16 cellular contexts compared by ENCODE assay signal in the genomic region with DNA sequence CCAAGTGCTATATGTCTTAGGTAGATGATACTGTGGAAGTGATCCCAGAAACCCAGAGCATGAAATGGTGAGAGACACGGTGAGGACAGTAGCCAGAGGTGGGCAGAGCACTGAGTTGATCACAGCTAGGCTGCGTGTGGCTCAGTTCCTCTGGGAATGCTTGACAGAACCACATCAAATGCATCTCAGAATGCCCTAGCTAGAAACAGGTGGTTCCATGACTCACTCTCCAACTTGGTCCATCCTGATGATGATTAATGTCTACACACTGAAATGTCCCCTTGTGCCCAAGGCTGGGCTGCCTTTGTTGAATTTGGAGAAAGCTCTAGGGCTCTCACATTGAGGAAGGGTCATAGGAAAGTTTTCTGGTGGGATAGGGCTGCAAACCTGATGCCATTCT.
A peak's percentile ranks its signal among the peaks of the same experiment; 100 is the strongest.
DNase-seq lines count a peak whose midpoint lies in the region; ATAC-seq and TF ChIP-seq lines count a peak whose summit lies in the region.
"Had no signal": no experiment of that assay in that cellular context is flagged by ENCODE, and none has a peak within 500 bp of the region (broad histone marks: within the 10 kb centered on the region; RNA-seq: fewer than 3 reads in every experiment).

No MANE protein-coding gene starts in this region.

- no peak overlapping the region for H3K4me3 Mint-ChIP-seq in CD4-positive, alpha-beta T cell
- H3K4me3 Mint-ChIP-seq: CD4-positive, CD25-positive, alpha-beta regulatory T cell; GM23338; HFFc6; IgD-negative memory B cell had no signal

- H3K4me3 ChIP-seq in SJCRH30 (no peak overlapping the region), PC-3 (ENCODE audit: low read length) (no peak overlapping the region)
- H3K4me3 ChIP-seq: GM23338 had no signal

- no peak overlapping the region for H3K27ac Mint-ChIP-seq in CD4-positive, alpha-beta T cell
- H3K27ac Mint-ChIP-seq: CD4-positive, CD25-positive, alpha-beta regulatory T cell; GM23338; HFFc6; IgD-negative memory B cell had no signal

- ATAC-seq in CD4-positive, alpha-beta T cell (ENCODE audit: poor library complexity) = no peak
- ATAC-seq in GM21360 (IDR thresholded peaks at IDR 0.05; ENCODE audit: unreplicated experiment) = no peak
- no peak for ATAC-seq in left colon
- ATAC-seq in PC-3 = no peak
- ATAC-seq: GM23338, HepG2 had no signal

- H3K36me3 ChIP-seq in SJCRH30 = no peaks in the 10 kb centered on the region
- H3K36me3 ChIP-seq in PC-3 (ENCODE audit: low read depth, low read length) = no peaks in the 10 kb centered on the region
- H3K36me3 ChIP-seq: BE2C had no signal

- no peaks in the 10 kb centered on the region for H3F3A ChIP-seq in PC-3 (ENCODE audit: low read length, unreplicated experiment)

- no peaks in the 10 kb centered on the region for H3K36me3 Mint-ChIP-seq in CD4-positive, alpha-beta T cell (ENCODE audit: low read depth)
- H3K36me3 Mint-ChIP-seq: CD4-positive, CD25-positive, alpha-beta regulatory T cell; IgD-negative memory B cell had no signal

- no peak overlapping the region for H3K9ac ChIP-seq in PC-3 (ENCODE audit: low read length)

- no peaks in the 10 kb centered on the region for H3K79me2 ChIP-seq in PC-3 (ENCODE audit: low read length)

- H3K27me3 Mint-ChIP-seq in CD4-positive, alpha-beta T cell = peaks cover 8% of the 10 kb centered on the region
- H3K27me3 Mint-ChIP-seq: CD4-positive, CD25-positive, alpha-beta regulatory T cell had no signal

- H3K27ac ChIP-seq in SJCRH30 (no peak overlapping the region), PC-3 (ENCODE audit: low read length) (no peak overlapping the region)
- H3K27ac ChIP-seq in CD4-positive, alpha-beta T cell (ENCODE audit: low read depth, low read length) = no peak overlapping the region

- no peaks in the 10 kb centered on the region for H3K4me1 Mint-ChIP-seq in CD4-positive, alpha-beta T cell (ENCODE audit: low read depth)
- H3K4me1 Mint-ChIP-seq: CD4-positive, CD25-positive, alpha-beta regulatory T cell; GM23338 had no signal

- no peak for TF ChIP-seq CTCF in CD4-positive, alpha-beta T cell (IDR thresholded peaks at IDR 0.05)
- no peak for TF ChIP-seq CTCF in PC-3 (conservative IDR thresholded peaks at IDR 0.05; ENCODE audit: low read depth, low read length)

- intact Hi-C loops in CD4-positive, alpha-beta T cell (cut with DNase I, micrococcal nuclease) = no loop called here
- intact Hi-C loops in left colon (cut with DNase I, micrococcal nuclease) (no loop called here), PC-3 (cut with micrococcal nuclease) (no loop called here)

- H3K4me1 ChIP-seq in SJCRH30 (peaks cover 17% of the 10 kb centered on the region), PC-3 (ENCODE audit: insufficient read depth, low read length) (no peaks in the 10 kb centered on the region)
- H3K4me1 ChIP-seq: BE2C had no signal

- no peaks in the 10 kb centered on the region; the same call in 1 of the 2 replicates for H3K9me3 ChIP-seq in SJCRH30 (replicated peaks)
- H3K9me3 ChIP-seq in CD4-positive, alpha-beta T cell (ENCODE audit: control insufficient read depth, low read length) = no peaks in the 10 kb centered on the region
- H3K9me3 ChIP-seq in PC-3 (ENCODE audit: low read length) = no peaks in the 10 kb centered on the region
- H3K9me3 ChIP-seq: BE2C, Caco-2 had no signal

- H3K27me3 ChIP-seq in SJCRH30 (peaks cover 6% of the 10 kb centered on the region), PC-3 (ENCODE audit: low read length) (no peaks in the 10 kb centered on the region)
- no peaks in the 10 kb centered on the region for H3K27me3 ChIP-seq in CD4-positive, alpha-beta T cell (ENCODE audit: control insufficient read depth, insufficient read depth, low read length)
- H3K27me3 ChIP-seq: BE2C had no signal

- H4K20me1 ChIP-seq in PC-3 (ENCODE audit: low read length) = no peaks in the 10 kb centered on the region

- no TSS peak for BruUV-seq in PC-3 (replicated peaks; lab: Mats Ljungman, UMichigan)

- no peaks in the 10 kb centered on the region for H3K9me3 Mint-ChIP-seq in CD4-positive, alpha-beta T cell
- H3K9me3 Mint-ChIP-seq: CD4-positive, CD25-positive, alpha-beta regulatory T cell; GM23338; HFFc6 had no signal

- no peaks in the 10 kb centered on the region for H3K9me2 ChIP-seq in PC-3 (replicated peaks; ENCODE audit: low read length)

- no peak overlapping the region for H3K4me2 ChIP-seq in PC-3 (ENCODE audit: low read length)
- H3K4me2 ChIP-seq: GM23338 had no signal

- CTCF ChIA-PET in CD4-positive, alpha-beta T cell (lab: Charles Lee) = no interaction called here
- CTCF ChIA-PET in PC-3 (lab: Charles Lee) = no interaction called here

- POLR2A ChIA-PET in CD4-positive, alpha-beta T cell (lab: Charles Lee) = no interaction called here
- POLR2A ChIA-PET in PC-3 (lab: Charles Lee; ENCODE audit: unreplicated experiment) = no interaction called here

- peak; percentile 6 for DNase-seq in LHCN-M2 (ENCODE audit: low read depth)
- DNase-seq in SJCRH30 = peak; percentile 11 to 25
- DNase-seq in myocyte (ENCODE audit: low read depth) = peak; percentile 54
- no peak for DNase-seq in CD4-positive, alpha-beta T cell
- DNase-seq in left colon = no peak
- DNase-seq in PC-3 = no peak
- DNase-seq: ACHN; BE2C; Caco-2; CD4-positive, CD25-positive, alpha-beta regulatory T cell; HCEC 1CT; HFFc6 had no signal

- H2AFZ ChIP-seq in PC-3 (ENCODE audit: low read length) = no peak overlapping the region
- H2AFZ ChIP-seq: GM23338 had no signal

Comparison
In these comparisons a context has a peak if more than half of its experiments do, and no peak if none do; other contexts are left out.
1. DNase-seq: peak in LHCN-M2 (single experiment), SJCRH30 (2 of 2) and myocyte (single experiment); none in CD4-positive, alpha-beta T cell (0 of 10), left colon (0 of 2) and PC-3 (single experiment).